21 cellular contexts compared by ENCODE assay signal in genomic region chr4:138659640-138660325, GRCh38.
A peak's percentile ranks its signal among the peaks of the same experiment; 100 is the strongest.
DNase-seq lines count a peak whose midpoint lies in the region; ATAC-seq and TF ChIP-seq lines count a peak whose summit lies in the region.
"Had no signal": no experiment of that assay in that cellular context is flagged by ENCODE, and none has a peak within 500 bp of the region (broad histone marks: within the 10 kb centered on the region; RNA-seq: fewer than 3 reads in every experiment).

No MANE protein-coding gene starts in this region.

- H3K4me1 ChIP-seq in HCT116 (ENCODE audit: control insufficient read depth in 1 of 2, insufficient read depth in 2 of 2, low read length in 2 of 2) (peaks cover 0 to 8% of the 10 kb centered on the region in 2 experiments; a peak in 1 of 4 replicates), foreskin keratinocyte (no peaks in the 10 kb centered on the region), trophoblast cell (ENCODE audit: control insufficient read depth in 1 of 2, insufficient read depth in 2 of 2, low read length in 2 of 2) (peaks cover 7 to 12% of the 10 kb centered on the region in 2 experiments)

- H3K4ac ChIP-seq in trophoblast cell (ENCODE audit: low read depth, low read length) = no peak overlapping the region

- H3K27me3 ChIP-seq in HCT116 (ENCODE audit: insufficient read depth, low read length) (no peaks in the 10 kb centered on the region), foreskin keratinocyte (peaks cover 3% of the 10 kb centered on the region), trophoblast cell (ENCODE audit: insufficient read depth, low read length) (no peaks in the 10 kb centered on the region)

- H2AFZ ChIP-seq in HCT116 (ENCODE audit: low read depth, low read length, poor library complexity, severe bottlenecking) = no peak overlapping the region
- no peak overlapping the region for H2AFZ ChIP-seq in trophoblast cell (ENCODE audit: insufficient read depth, low read length, poor library complexity)

- no peak overlapping the region for H4K8ac ChIP-seq in trophoblast cell (ENCODE audit: low read depth, low read length)

- RAD21 ChIA-PET in HCT116 (lab: Charles Lee; ENCODE audit: low non-redundant PET in 1 of 2, low total read pairs in 2 of 2, uncharacterized antibody in 2 of 2, unreplicated experiment in 2 of 2) = no interaction called here

- H3K36me3 Mint-ChIP-seq in activated naive CD8-positive, alpha-beta T cell treated with anti-CD3 and anti-CD28 coated beads for 36 hours = no peaks in the 10 kb centered on the region
- H3K36me3 Mint-ChIP-seq: immature natural killer cell; natural killer cell treated with Interleukin-12 subunit alpha and Interleukin-12 subunit beta and Interleukin-15 and Interleukin-18, amount 100 ng/mL, for 72 hours; type B pancreatic cell had no signal

- no peak overlapping the region for H2BK5ac ChIP-seq in trophoblast cell (ENCODE audit: low read depth, low read length, poor library complexity)

- H4K91ac ChIP-seq in trophoblast cell (ENCODE audit: low read depth, low read length) = peak overlapping the region; percentile 39

- no peak overlapping the region for H3K14ac ChIP-seq in trophoblast cell (ENCODE audit: low read length)

- no peak for TF ChIP-seq RAD21 in HCT116 (IDR thresholded peaks at IDR 0.05; ENCODE audit: low read depth)

- H2AK5ac ChIP-seq in trophoblast cell (ENCODE audit: low read length) = no peak overlapping the region

- no peaks in the 10 kb centered on the region for H4K20me1 ChIP-seq in HCT116 (ENCODE audit: insufficient read depth)

- no peak for TF ChIP-seq POLR2A in HCT116 (IDR thresholded peaks at IDR 0.05; ENCODE audit: borderline replicate concordance, extremely low read depth, insufficient read depth, insufficient read length)

- H3K27ac ChIP-seq in HCT116 (ENCODE audit: low read depth, low read length) (no peak overlapping the region), foreskin keratinocyte (no peak overlapping the region), trophoblast cell (ENCODE audit: low read depth, low read length) (no peak overlapping the region)

- peak overlapping the region; percentile 14 for H2BK120ac ChIP-seq in trophoblast cell (ENCODE audit: insufficient read depth, low read length, poor library complexity)

- H3K9ac ChIP-seq in HCT116 (ENCODE audit: low read length) = no peak overlapping the region
- no peak overlapping the region for H3K9ac ChIP-seq in trophoblast cell (ENCODE audit: low read length)

- POLR2A ChIA-PET in HCT116 (lab: Charles Lee) = no interaction called here

- DNase-seq in HCT116 (ENCODE audit: low read depth, low spot score) = no peak
- peak; percentile 15 for DNase-seq in NCI-H774 (lab: John Stamatoyannopoulos, UW)
- DNase-seq in foreskin keratinocyte = peak; percentile 53 to 78
- no peak for DNase-seq in trophoblast cell
- no peak for DNase-seq in effector CD8-positive, alpha-beta T cell (lab: John Stamatoyannopoulos, UW)
- no peak for DNase-seq in activated naive CD8-positive, alpha-beta T cell treated with anti-CD3 and anti-CD28 coated beads for 36 hours
- DNase-seq: activated gamma-delta T cell; amygdala; Calu3; GF-D8; GOT3; immature natural killer cell; NCI-H187; NCI-H510A treated with DMSO at 0.1 percent for 48 hours; stimulated activated naive CD4-positive, alpha-beta T cell; T1000 had no signal

- H3K27me3 Mint-ChIP-seq in activated naive CD8-positive, alpha-beta T cell treated with anti-CD3 and anti-CD28 coated beads for 36 hours = peaks cover 6% of the 10 kb centered on the region

- H3K18ac ChIP-seq in trophoblast cell (ENCODE audit: low read length) = no peak overlapping the region

- H2BK12ac ChIP-seq in trophoblast cell (ENCODE audit: low read length) = peak overlapping the region; percentile 23

- H3K4me1 Mint-ChIP-seq in activated naive CD8-positive, alpha-beta T cell treated with anti-CD3 and anti-CD28 coated beads for 36 hours = no peaks in the 10 kb centered on the region
- H3K4me1 Mint-ChIP-seq: immature natural killer cell had no signal

- H3K4me3 Mint-ChIP-seq in activated naive CD8-positive, alpha-beta T cell treated with anti-CD3 and anti-CD28 coated beads for 36 hours = no peak overlapping the region
- H3K4me3 Mint-ChIP-seq: immature natural killer cell; natural killer cell treated with Interleukin-12 subunit alpha and Interleukin-12 subunit beta and Interleukin-15 and Interleukin-18, amount 100 ng/mL, for 72 hours had no signal

- H3K36me3 ChIP-seq in HCT116 (ENCODE audit: control insufficient read depth in 1 of 2, insufficient read depth in 2 of 2, low read length in 2 of 2) (no peaks in the 10 kb centered on the region), trophoblast cell (ENCODE audit: control insufficient read depth in 1 of 2, insufficient read depth in 2 of 2, low read length in 2 of 2) (no peaks in the 10 kb centered on the region)

- no peak overlapping the region for H3K27ac Mint-ChIP-seq in activated naive CD8-positive, alpha-beta T cell treated with anti-CD3 and anti-CD28 coated beads for 36 hours
- H3K27ac Mint-ChIP-seq: immature natural killer cell; natural killer cell treated with Interleukin-12 subunit alpha and Interleukin-12 subunit beta and Interleukin-15 and Interleukin-18, amount 100 ng/mL, for 72 hours had no signal

- H3K9me3 Mint-ChIP-seq in activated naive CD8-positive, alpha-beta T cell treated with anti-CD3 and anti-CD28 coated beads for 36 hours = no peaks in the 10 kb centered on the region
- H3K9me3 Mint-ChIP-seq: natural killer cell treated with Interleukin-12 subunit alpha and Interleukin-12 subunit beta and Interleukin-15 and Interleukin-18, amount 100 ng/mL, for 72 hours; type B pancreatic cell had no signal

- no peak for TF ChIP-seq CTCF in HCT116 (IDR thresholded peaks at IDR 0.05 in 2 of 3, conservative IDR thresholded peaks at IDR 0.05 in 1 of 3; ENCODE audit: borderline replicate concordance in 1 of 3, insufficient read depth in 1 of 3, low read depth in 2 of 3, low read length in 2 of 3)
- no peak for TF ChIP-seq CTCF in foreskin keratinocyte (conservative IDR thresholded peaks at IDR 0.05)

- H3K79me2 ChIP-seq in HCT116 (ENCODE audit: insufficient read depth, low read length) = no peaks in the 10 kb centered on the region
- H3K79me2 ChIP-seq in trophoblast cell (ENCODE audit: control insufficient read depth, insufficient read depth, low read length, poor library complexity) = no peaks in the 10 kb centered on the region

- H3K4me3 ChIP-seq in HCT116 (replicated peaks in 1 of 2; ENCODE audit: low read depth in 1 of 2, low read length in 2 of 2) (no peak overlapping the region), trophoblast cell (ENCODE audit: low read depth, low read length) (no peak overlapping the region)

- peaks cover 4% of the 10 kb centered on the region for H3K79me1 ChIP-seq in trophoblast cell (ENCODE audit: low read length)

- no TSS peak for BruUV-seq in HCT116 (replicated peaks; lab: Mats Ljungman, UMichigan)

- H4K12ac ChIP-seq in trophoblast cell (ENCODE audit: low read depth, low read length) = no peak overlapping the region

- CTCF ChIA-PET in HCT116 (lab: Charles Lee) = no interaction called here

- WGBS in trophoblast cell (ENCODE audit: extremely low coverage, insufficient coverage, insufficient read length) = no CpG with 5 or more reads among the region's 6 CpGs

- no peaks in the 10 kb centered on the region for H3K9me2 ChIP-seq in HCT116 (ENCODE audit: insufficient read depth)

- H3K9me3 ChIP-seq in HCT116 (ENCODE audit: control insufficient read depth in 1 of 2, insufficient read depth in 1 of 2, low read depth in 1 of 2, low read length in 2 of 2) (no peaks in the 10 kb centered on the region), trophoblast cell (ENCODE audit: insufficient read depth, low read depth, low read length) (no peaks in the 10 kb centered on the region)

- intact Hi-C loops in HCT116 (cut with micrococcal nuclease) = no loop called here

- no peak overlapping the region for H3K23ac ChIP-seq in trophoblast cell (ENCODE audit: low read length)

- ATAC-seq in HCT116 (peak; percentile 54; the same call in 1 of the 2 replicates), foreskin keratinocyte (peak; percentile 96), HG02642 (IDR thresholded peaks at IDR 0.05; ENCODE audit: poor library complexity, unreplicated experiment) (no peak), GM18868 (IDR thresholded peaks at IDR 0.05; ENCODE audit: unreplicated experiment) (no peak)
- ATAC-seq: natural killer cell treated with Interleukin-12 subunit alpha and Interleukin-12 subunit beta and Interleukin-15 and Interleukin-18, amount 100 ng/mL, for 72 hours; SK-N-SH treated with all-trans-retinoic acid at 6 μM for 48 hours had no signal

- H3K4me2 ChIP-seq in HCT116 (ENCODE audit: low read length) = no peak overlapping the region
- no peak overlapping the region for H3K4me2 ChIP-seq in trophoblast cell (ENCODE audit: low read length)

TF ChIP-seq in HCT116, 20 proteins besides CTCF, POLR2A, EP300 and RAD21 (continues in another document):
- TF ChIP-seq TCF7L2 (IDR thresholded peaks at IDR 0.05; ENCODE audit: borderline replicate concordance, extremely low read depth, insufficient read depth, insufficient read length) (no peak), SIN3A (IDR thresholded peaks at IDR 0.05; ENCODE audit: low read depth) (no peak), ELF1 (IDR thresholded peaks at IDR 0.05; ENCODE audit: borderline replicate concordance, low read depth) (no peak), SRF (IDR thresholded peaks at IDR 0.05; ENCODE audit: low read depth) (no peak), EZH2 (IDR thresholded peaks at IDR 0.05) (no peak), ZBTB33 (IDR thresholded peaks at IDR 0.05; ENCODE audit: extremely low read depth, insufficient replicate concordance, low read length) (no peak), ZFX (IDR thresholded peaks at IDR 0.05) (no peak), CBX3 (IDR thresholded peaks at IDR 0.05; ENCODE audit: low read depth) (no peak)

Comparison
In these comparisons a context has a peak if more than half of its experiments do, and no peak if none do; other contexts are left out.
1. ATAC-seq: peak in HCT116 (single experiment) and foreskin keratinocyte (single experiment); none in HG02642 (single experiment) and GM18868 (single experiment).
2. DNase-seq: peak in NCI-H774 (single experiment) and foreskin keratinocyte (2 of 2); none in HCT116 (single experiment), trophoblast cell (0 of 2), effector CD8-positive, alpha-beta T cell (single experiment) and activated naive CD8-positive, alpha-beta T cell treated with anti-CD3 and anti-CD28 coated beads for 36 hours (single experiment).